In the genomic region with DNA sequence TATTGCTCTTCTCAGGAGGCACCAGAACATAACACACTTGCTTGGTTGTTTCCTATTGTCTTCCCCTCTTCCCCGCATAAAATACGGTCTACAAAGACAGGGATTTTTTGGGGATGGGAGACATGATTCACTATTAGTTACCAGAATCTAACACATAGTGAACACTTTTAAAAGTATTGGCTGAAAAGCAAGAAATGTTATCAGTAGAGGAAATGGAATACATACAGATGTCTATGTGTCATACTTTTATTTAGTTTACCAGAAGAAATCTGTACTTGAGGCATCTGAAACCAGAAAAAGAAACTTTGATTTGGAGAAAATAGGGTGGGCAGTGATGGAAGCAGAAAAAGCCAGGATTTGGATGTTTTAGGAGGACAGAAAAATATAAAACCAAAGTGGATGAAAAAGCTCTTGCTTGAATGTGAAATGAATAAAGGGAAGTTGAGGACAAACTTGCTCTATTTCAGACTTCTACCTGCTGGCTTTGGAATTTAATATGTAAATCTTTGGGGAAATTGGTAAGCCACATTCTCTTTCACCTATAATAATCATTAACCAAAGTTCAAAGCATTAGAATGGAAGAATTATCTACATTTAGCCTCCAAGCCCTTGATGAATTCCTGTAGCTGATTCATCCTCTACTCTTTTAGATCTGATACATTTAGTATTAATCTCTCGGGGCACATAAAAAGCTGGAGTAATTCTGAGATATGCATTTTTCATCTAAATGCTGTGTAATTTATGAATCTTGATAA, we compare ENCODE assay signal across 22 cellular contexts.
"Had no signal": no experiment of that assay in that cellular context is flagged by ENCODE, and none has a peak within 500 bp of the region (broad histone marks: within the 10 kb centered on the region; RNA-seq: fewer than 3 reads in every experiment).

No MANE protein-coding gene starts in this region.

- H3K27ac ChIP-seq: adrenal gland, body of pancreas, coronary artery, gastroesophageal sphincter, neutrophil, parathyroid adenoma, tibial nerve, VCaP had no signal

- H3K27me3 ChIP-seq: adrenal gland, body of pancreas, gastroesophageal sphincter, heart left ventricle, neutrophil, tibial nerve had no signal

- H3K36me3 ChIP-seq: adrenal gland, gastroesophageal sphincter, neutrophil had no signal

- FAIRE-seq: urothelium cell line had no signal

- ATAC-seq: activated T-cell treated with anti-CD3 and anti-CD28 coated beads, Interleukin-2, amount 50 U/mL, for 72 hours; body of pancreas; gastroesophageal sphincter; naive thymus-derived CD8-positive, alpha-beta T cell; stimulated activated naive CD8-positive, alpha-beta T cell treated with anti-CD3 and anti-CD28 coated beads, Interleukin-15, Interleukin-2, amounts not matched to agents 100 U/mL and 50 U/mL, for 24 hours had no signal

- H3K79me2 ChIP-seq: parathyroid adenoma had no signal

- H2AFZ ChIP-seq: parathyroid adenoma had no signal

- H3K4me1 ChIP-seq: adrenal gland, body of pancreas, gastroesophageal sphincter, parathyroid adenoma, tibial nerve had no signal

- H3K4me3 ChIP-seq: adrenal gland, body of pancreas, coronary artery, gastroesophageal sphincter, heart left ventricle, tibial nerve had no signal

- H3K9ac ChIP-seq: parathyroid adenoma had no signal

- H3K9me3 ChIP-seq: adrenal gland, body of pancreas, gastroesophageal sphincter, heart left ventricle, neutrophil, tibial nerve had no signal

- DNase-seq: activated CD4-positive, alpha-beta T cell treated with anti-CD3 and anti-CD28 coated beads for 1 hour; activated CD4-positive, alpha-beta T cell treated with anti-CD3 and anti-CD28 coated beads, Interleukin-2, amount 50 U/mL, for 4 hours; activated effector memory CD4-positive, alpha-beta T cell treated with anti-CD3 and anti-CD28 coated beads, Interleukin-2, amount 50 U/mL, for 16 hours; activated T-cell treated with anti-CD3 and anti-CD28 coated beads, Interleukin-2, amount 50 U/mL, for 72 hours; adrenal gland; body of pancreas; caudate nucleus; erythroblast; heart left ventricle; mesendoderm; naive thymus-derived CD8-positive, alpha-beta T cell; stimulated activated CD4-positive, alpha-beta T cell treated with anti-CD3 and anti-CD28 coated beads, Interleukin-12 subunit alpha, Interleukin-12 subunit beta, amount 100 ng/mL, for 4 hours; stimulated activated CD4-positive, alpha-beta T cell treated with anti-CD3 and anti-CD28 coated beads, Interleukin-1b, Interleukin-23, amount 100 ng/mL, for 48 hours; stimulated activated naive CD8-positive, alpha-beta T cell treated with anti-CD3 and anti-CD28 coated beads, Interleukin-15, Interleukin-2, amounts not matched to agents 100 U/mL and 50 U/mL, for 24 hours; T-helper 2 cell had no signal
